ENCODE assay signal across 2 cellular contexts in genomic region chr13:33441015-33441414, GRCh38.
TF ChIP-seq lines count a peak whose summit lies in the region.

No MANE protein-coding gene starts in this region.

TF ChIP-seq in GM23338, 12 proteins besides CTCF, POLR2A, EP300 and RAD21:
- TF ChIP-seq ZNF462 (CRISPR knock-in tag; IDR thresholded peaks at IDR 0.05) (no peak), ETS1 (IDR thresholded peaks at IDR 0.05) (no peak), CREB1 (CRISPR knock-in tag; IDR thresholded peaks at IDR 0.05; ENCODE audit: low read depth) (no peak), ZNF331 (CRISPR knock-in tag; IDR thresholded peaks at IDR 0.05; ENCODE audit: low read depth) (no peak)

TF ChIP-seq in H1, 55 proteins besides CTCF, POLR2A, EP300 and RAD21 (continued from another document):
- TF ChIP-seq EGR1 (IDR thresholded peaks at IDR 0.05; ENCODE audit: borderline replicate concordance, low read depth, low read length): no peak
- TF ChIP-seq SIRT6 (IDR thresholded peaks at IDR 0.05; ENCODE audit: low read length): no peak
- no peak for TF ChIP-seq RNF2 (IDR thresholded peaks at IDR 0.05; ENCODE audit: borderline replicate concordance, low read depth, low read length, missing control alignments, poor library complexity, severe bottlenecking)
